ENCODE assay signal across 16 cellular contexts in the genomic region with DNA sequence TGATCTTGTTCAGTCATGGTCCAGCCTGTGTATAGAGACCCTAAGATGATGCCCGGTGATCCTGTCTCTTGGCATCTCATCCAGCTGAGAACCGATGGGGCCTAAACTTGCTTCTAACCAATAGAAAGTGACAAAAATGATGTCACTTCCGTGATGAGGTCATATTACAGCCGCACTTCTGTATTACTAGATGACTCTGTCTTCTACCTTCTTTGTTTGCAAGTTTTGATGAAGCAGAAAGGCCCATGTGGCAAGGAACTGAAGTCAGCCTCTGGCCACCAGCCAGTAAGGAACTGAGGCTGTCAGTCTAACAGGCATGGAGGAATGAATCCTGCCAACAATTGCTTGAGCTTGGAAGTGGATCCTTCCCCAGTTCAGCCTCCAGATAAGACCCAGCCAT. TPM values are rescaled to one million over a fixed set of nuclear protein-coding genes. Genes with fewer than 3 reads are reported as not detected.
A peak's percentile ranks its signal among the peaks of the same experiment; 100 is the strongest.
DNase-seq lines count a peak whose midpoint lies in the region; ATAC-seq and TF ChIP-seq lines count a peak whose summit lies in the region.
"Had no signal": no experiment of that assay in that cellular context is flagged by ENCODE, and none has a peak within 500 bp of the region (broad histone marks: within the 10 kb centered on the region; RNA-seq: fewer than 3 reads in every experiment).

No MANE protein-coding gene starts in this region.

- in situ Hi-C loops in G401 (cut with HindIII; ENCODE audit: low sequenced_read_pairs): no loop called here

- ATAC-seq in HG03139 (IDR thresholded peaks at IDR 0.05; ENCODE audit: unreplicated experiment): no peak
- ATAC-seq: pancreas, T-helper 17 cell had no signal

- H3K9me3 ChIP-seq in Karpas-422 (ENCODE audit: low read length): no peaks in the 10 kb centered on the region
- H3K9me3 ChIP-seq: pancreas, upper lobe of left lung had no signal

- H3K36me3 ChIP-seq in Karpas-422 (ENCODE audit: insufficient read depth, low read length): no peaks in the 10 kb centered on the region
- H3K36me3 ChIP-seq: pancreas, upper lobe of left lung had no signal

- H3K27me3 ChIP-seq in Karpas-422 (ENCODE audit: low read length): no peaks in the 10 kb centered on the region
- H3K27me3 ChIP-seq: pancreas had no signal

- no peak overlapping the region for H3K9ac ChIP-seq in Karpas-422 (ENCODE audit: low read length)

- no peaks in the 10 kb centered on the region for H3K9me2 ChIP-seq in Karpas-422 (replicated peaks; ENCODE audit: insufficient read depth, low read length)

- TF ChIP-seq CTCF in fibroblast of mammary gland (conservative IDR thresholded peaks at IDR 0.05; ENCODE audit: control insufficient read depth, insufficient read depth, low read depth, low read length): no peak
- TF ChIP-seq CTCF in coronary artery (IDR thresholded peaks at IDR 0.05): no peak

- no peaks in the 10 kb centered on the region for H4K20me1 ChIP-seq in Karpas-422 (ENCODE audit: insufficient read depth, low read depth, low read length)

- peak overlapping the region; percentile 81; the same call in 1 of the 2 replicates for H2AFZ ChIP-seq in Karpas-422 (ENCODE audit: low read length)

- H3K4me2 ChIP-seq in Karpas-422 (ENCODE audit: low read depth, low read length, poor library complexity, severe bottlenecking): no peak overlapping the region

- peaks cover 6% of the 10 kb centered on the region for H3K4me1 ChIP-seq in Karpas-422 (ENCODE audit: low read length)
- H3K4me1 ChIP-seq: pancreas had no signal

- no peaks in the 10 kb centered on the region for H3K79me2 ChIP-seq in Karpas-422 (ENCODE audit: low read length)

- H3K27ac ChIP-seq in Karpas-422 (ENCODE audit: low read length) (no peak overlapping the region), coronary artery (no peak overlapping the region)
- H3K27ac ChIP-seq: pancreas, upper lobe of left lung had no signal

- DNase-seq in CD1c-positive myeloid dendritic cell (ENCODE audit: extremely low spot score): peak; percentile 90
- peak; percentile 68 for DNase-seq in Karpas-422
- peak; percentile 13 for DNase-seq in SKM-1 treated with dmso at 0.1 percent for 144 hours (lab: John Stamatoyannopoulos, UW; ENCODE audit: unreplicated experiment)
- peak; percentile 2 for DNase-seq in fibroblast of mammary gland (ENCODE audit: low read depth)
- DNase-seq in coronary artery (ENCODE audit: low spot score): no peak
- DNase-seq in G401 (ENCODE audit: low spot score): no peak
- no peak for DNase-seq in COLO668 (lab: John Stamatoyannopoulos, UW; ENCODE audit: unreplicated experiment)
- DNase-seq: activated effector memory CD4-positive, alpha-beta T cell treated with Interleukin-2 at 50 U/mL for 16 hours; amniotic stem cell; effector CD4-positive, alpha-beta T cell; islet precursor cell; NCI-H187 treated with DMSO at 0.1 percent for 48 hours; pancreas; T-helper 17 cell; upper lobe of left lung had no signal

- H3K4me3 ChIP-seq in Karpas-422 (ENCODE audit: low read length) (no peak overlapping the region), fibroblast of mammary gland (ENCODE audit: control insufficient read depth, low read depth, low read length) (no peak overlapping the region), coronary artery (no peak overlapping the region)
- H3K4me3 ChIP-seq: pancreas, upper lobe of left lung had no signal

RNA-seq across cellular contexts. Expression of gene HLA-C, which starts 32.8 kb away (rescaled TPM):
- 317 and 613 TPM in 2 replicates for total RNA-seq in Karpas-422 (2014; rRNA removed; shearing (Covaris generic); ENCODE audit: low replicate concordance)
- 45.5 and 52.0 TPM in 2 replicates for total RNA-seq in G401 (2014; rRNA removed; shearing (Covaris generic))

RNA-seq across cellular contexts. Expression of gene HLA-B, which starts 52.3 kb away (rescaled TPM):
- total RNA-seq in Karpas-422 (2014; rRNA removed; shearing (Covaris generic); ENCODE audit: low replicate concordance): 1,556 and 2,615 TPM in 2 replicates
- total RNA-seq in G401 (2014; rRNA removed; shearing (Covaris generic)): 9.0 and 25.4 TPM in 2 replicates

Comparison
In these comparisons a context has a peak if more than half of its experiments do, and no peak if none do; other contexts are left out.
1. DNase-seq: peak in CD1c-positive myeloid dendritic cell (single experiment), Karpas-422 (single experiment), SKM-1 treated with dmso at 0.1 percent for 144 hours (single experiment) and fibroblast of mammary gland (single experiment); none in coronary artery (single experiment), G401 (single experiment) and COLO668 (single experiment).
2. RNA of gene HLA-B, which starts 52.3 kb away (total RNA-seq): 1,556 to 2,615 TPM in Karpas-422; 9.0 to 25.4 TPM in G401; every median in the first group is over 10 times any median in the second.